Comparison of ENCODE assay signal across 18 cellular contexts in genomic region chr6:83578057-83578456, GRCh38.
DNase-seq lines count a peak whose midpoint lies in the region; ATAC-seq, FAIRE-seq and TF ChIP-seq lines count a peak whose summit lies in the region.
"Had no signal": no experiment of that assay in that cellular context is flagged by ENCODE, and none has a peak within 500 bp of the region (broad histone marks: within the 10 kb centered on the region; RNA-seq: fewer than 3 reads in every experiment).

No MANE protein-coding gene starts in this region.

- no peak for ATAC-seq in HCT116
- ATAC-seq in HG03521 (IDR thresholded peaks at IDR 0.05; ENCODE audit: unreplicated experiment): no peak

- peak overlapping the region; percentile 55 for H2AFZ ChIP-seq in HCT116 (ENCODE audit: low read depth, low read length, poor library complexity, severe bottlenecking)
- H2AFZ ChIP-seq in Loucy (ENCODE audit: low read length): no peak overlapping the region
- H2AFZ ChIP-seq: GM23248 had no signal

- no peaks in the 10 kb centered on the region for H4K20me1 ChIP-seq in HCT116 (ENCODE audit: insufficient read depth)
- no peaks in the 10 kb centered on the region for H4K20me1 ChIP-seq in Loucy (ENCODE audit: insufficient read depth, low read length, poor library complexity, severe bottlenecking)

- no peak for TF ChIP-seq POLR2A in HCT116 (IDR thresholded peaks at IDR 0.05; ENCODE audit: borderline replicate concordance, extremely low read depth, insufficient read depth, insufficient read length)

- H3F3A ChIP-seq in Loucy (ENCODE audit: low read depth): no peaks in the 10 kb centered on the region

- no peaks in the 10 kb centered on the region for H3K79me2 ChIP-seq in HCT116 (ENCODE audit: insufficient read depth, low read length)
- H3K79me2 ChIP-seq in Loucy (ENCODE audit: insufficient read depth, low read length): no peaks in the 10 kb centered on the region

- WGBS in small intestine, 3 donors: 68 to 92% (median 79%) methylated on average over 1 of the region's 1 CpG

- H3K4me2 ChIP-seq in HCT116 (ENCODE audit: low read length): no peak overlapping the region
- peak overlapping the region; percentile 42 for H3K4me2 ChIP-seq in Loucy (ENCODE audit: low read depth, low read length, poor library complexity, severe bottlenecking)

- H3K4me3 ChIP-seq in HCT116 (replicated peaks in 1 of 2; ENCODE audit: low read depth in 1 of 2, low read length in 2 of 2): no peak overlapping the region
- no peak overlapping the region for H3K4me3 ChIP-seq in Loucy (ENCODE audit: low read length, poor library complexity, severe bottlenecking)
- H3K4me3 ChIP-seq in small intestine (ENCODE audit: low read depth in 1 of 2, low read length in 2 of 2): no peak overlapping the region
- H3K4me3 ChIP-seq: GM23248 had no signal

- no peaks in the 10 kb centered on the region for H3K9me3 ChIP-seq in HCT116 (ENCODE audit: control insufficient read depth in 1 of 2, insufficient read depth in 1 of 2, low read depth in 1 of 2, low read length in 2 of 2)
- no peaks in the 10 kb centered on the region for H3K9me3 ChIP-seq in Loucy (ENCODE audit: insufficient read depth, low read depth, low read length)
- H3K9me3 ChIP-seq in small intestine (ENCODE audit: control insufficient read depth, low read depth): no peaks in the 10 kb centered on the region

- H3K36me3 ChIP-seq in HCT116 (ENCODE audit: control insufficient read depth in 1 of 2, insufficient read depth in 2 of 2, low read length in 2 of 2) (no peaks in the 10 kb centered on the region), Loucy (ENCODE audit: insufficient read depth, low read length) (no peaks in the 10 kb centered on the region), small intestine (ENCODE audit: control insufficient read depth in 2 of 2, insufficient read depth in 2 of 2, low read length in 2 of 2) (no peaks in the 10 kb centered on the region)

- no peaks in the 10 kb centered on the region for H3K4me1 ChIP-seq in HCT116 (ENCODE audit: control insufficient read depth in 1 of 2, insufficient read depth in 2 of 2, low read length in 2 of 2)
- H3K4me1 ChIP-seq in Loucy (ENCODE audit: insufficient read depth, low read length, poor library complexity, severe bottlenecking): peaks cover 11% of the 10 kb centered on the region
- no peaks in the 10 kb centered on the region for H3K4me1 ChIP-seq in small intestine (ENCODE audit: control insufficient read depth in 2 of 2, insufficient read depth in 1 of 2, low read depth in 1 of 2, low read length in 1 of 2)

- POLR2A ChIA-PET in HCT116 (lab: Charles Lee): no interaction called here

- no peak for TF ChIP-seq RAD21 in HCT116 (IDR thresholded peaks at IDR 0.05; ENCODE audit: low read depth)

- RAD21 ChIA-PET in HCT116 (lab: Charles Lee; ENCODE audit: low non-redundant PET in 1 of 2, low total read pairs in 2 of 2, uncharacterized antibody in 2 of 2, unreplicated experiment in 2 of 2): no interaction called here

- H3K27ac ChIP-seq in HCT116 (ENCODE audit: low read depth, low read length): no peak overlapping the region
- no peak overlapping the region for H3K27ac ChIP-seq in small intestine (ENCODE audit: low read depth in 1 of 2, low read length in 1 of 2)
- H3K27ac ChIP-seq: C4-2B, GM23248, HL-60 had no signal

- no peak for DNase-seq in D721Med (ENCODE audit: insufficient read length, low spot score)
- no peak for DNase-seq in HCT116 (ENCODE audit: low read depth, low spot score)
- DNase-seq in activated naive CD4-positive, alpha-beta T cell treated with Interleukin-2 at 50 U/mL for 16 hours: no peak
- no peak for DNase-seq in small intestine
- DNase-seq: AML-193; CD4-positive, alpha-beta T cell; GM23248; HCEC 1CT; HFFc6; KG1 had no signal

- intact Hi-C loops in HCT116 (cut with micrococcal nuclease): no loop called here

- no peak for TF ChIP-seq CTCF in D721Med (IDR thresholded peaks at IDR 0.05; ENCODE audit: insufficient read depth, missing control alignments)
- TF ChIP-seq CTCF in HCT116 (IDR thresholded peaks at IDR 0.05 in 2 of 3, conservative IDR thresholded peaks at IDR 0.05 in 1 of 3; ENCODE audit: borderline replicate concordance in 1 of 3, insufficient read depth in 1 of 3, low read depth in 2 of 3, low read length in 2 of 3): no peak
- TF ChIP-seq CTCF in Loucy (conservative IDR thresholded peaks at IDR 0.05; ENCODE audit: low read length): no peak

- H3K9me2 ChIP-seq in HCT116 (ENCODE audit: insufficient read depth): no peaks in the 10 kb centered on the region
- H3K9me2 ChIP-seq in Loucy (replicated peaks; ENCODE audit: low read depth, low read length): no peaks in the 10 kb centered on the region

- H3K9ac ChIP-seq in HCT116 (ENCODE audit: low read length): no peak overlapping the region
- no peak overlapping the region for H3K9ac ChIP-seq in Loucy (ENCODE audit: low read depth, low read length, poor library complexity, severe bottlenecking)
- H3K9ac ChIP-seq: GM23248 had no signal

- H3K27me3 ChIP-seq in HCT116 (ENCODE audit: insufficient read depth, low read length) (no peaks in the 10 kb centered on the region; the same call in 1 of the 2 replicates), Loucy (ENCODE audit: insufficient read depth, low read length, poor library complexity, severe bottlenecking) (no peaks in the 10 kb centered on the region), small intestine (ENCODE audit: control insufficient read depth in 2 of 2, insufficient read depth in 2 of 2, low read length in 2 of 2) (peaks cover 0 to 1% of the 10 kb centered on the region in 2 donors)

- BruUV-seq in HCT116 (replicated peaks; lab: Mats Ljungman, UMichigan): no TSS peak

- FAIRE-seq in D721Med (lab: Jason Lieb, UNC) (peak; percentile 38), small intestine (lab: Jason Lieb, UNC) (no peak)
- FAIRE-seq: A204.1, G401.6, GM12891, H54 had no signal

- CTCF ChIA-PET in HCT116 (lab: Charles Lee): interaction anchor here (1.3 kb wide), 1 partner anchor 42 kb away, joined by 3 read pairs; no protein-coding TSS in a partner anchor

TF ChIP-seq in HCT116, 20 proteins besides CTCF, POLR2A, EP300 and RAD21:
- TF ChIP-seq CBX3 (IDR thresholded peaks at IDR 0.05; ENCODE audit: low read depth) (no peak), ZFX (IDR thresholded peaks at IDR 0.05) (no peak), ZBTB33 (IDR thresholded peaks at IDR 0.05; ENCODE audit: extremely low read depth, insufficient replicate concordance, low read length) (no peak), ELF1 (IDR thresholded peaks at IDR 0.05; ENCODE audit: borderline replicate concordance, low read depth) (no peak), SRF (IDR thresholded peaks at IDR 0.05; ENCODE audit: low read depth) (no peak), FOSL1 (IDR thresholded peaks at IDR 0.05; ENCODE audit: low read depth) (no peak), EGR1 (IDR thresholded peaks at IDR 0.05; ENCODE audit: low read depth) (no peak), JUND (IDR thresholded peaks at IDR 0.05) (no peak), MAX (IDR thresholded peaks at IDR 0.05) (no peak), ZNF274 (IDR thresholded peaks at IDR 0.05; ENCODE audit: low read depth, low read length) (no peak)
